In genomic region chr11:106077609-106078517, GRCh38 we compare ENCODE assay signal across 8 cellular contexts. TPM values are rescaled to one million over a fixed set of nuclear protein-coding genes. Genes with fewer than 3 reads are reported as not detected.
A peak's percentile ranks its signal among the peaks of the same experiment; 100 is the strongest.
DNase-seq lines count a peak whose midpoint lies in the region; ATAC-seq, FAIRE-seq and TF ChIP-seq lines count a peak whose summit lies in the region.

A gene with protein sequence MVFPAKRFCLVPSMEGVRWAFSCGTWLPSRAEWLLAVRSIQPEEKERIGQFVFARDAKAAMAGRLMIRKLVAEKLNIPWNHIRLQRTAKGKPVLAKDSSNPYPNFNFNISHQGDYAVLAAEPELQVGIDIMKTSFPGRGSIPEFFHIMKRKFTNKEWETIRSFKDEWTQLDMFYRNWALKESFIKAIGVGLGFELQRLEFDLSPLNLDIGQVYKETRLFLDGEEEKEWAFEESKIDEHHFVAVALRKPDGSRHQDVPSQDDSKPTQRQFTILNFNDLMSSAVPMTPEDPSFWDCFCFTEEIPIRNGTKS (plus strand): TSS chr11:106077662. CDS start chr11:106077711, 49 bp downstream.

- no peak for FAIRE-seq in D721Med (lab: Jason Lieb, UNC)
- FAIRE-seq in GM12878 (lab: Jason Lieb, UNC) = peak; percentile 70

- H3K9ac ChIP-seq in GM12878 (ENCODE audit: control insufficient read depth, insufficient read depth, low read length) (peak within 1 kb of the TSS; percentile 96), iPS-18a (ENCODE audit: low read length) (peak within 1 kb of the TSS; percentile 98)

- intact Hi-C loops in GM12878 (cut with micrococcal nuclease; ENCODE audit: unreplicated experiment) (loop anchor here (2.0 to 5.0 kb wide), 2 partner anchors 55 to 964 kb away; partner anchors contain the start of gene MSANTD4), sciatic nerve (cut with DNase I) (no loop called here)

- H3K4me2 ChIP-seq in GM12878 (ENCODE audit: control insufficient read depth, insufficient read depth) = peak within 1 kb of the TSS; percentile 93

- TF ChIP-seq EP300 in GM12878 (IDR thresholded peaks at IDR 0.05; ENCODE audit: borderline replicate concordance in 1 of 2, control insufficient read depth in 1 of 2, low read depth in 2 of 2, low read length in 2 of 2) = no peak

- TF ChIP-seq CTCF in D721Med (IDR thresholded peaks at IDR 0.05; ENCODE audit: insufficient read depth, missing control alignments) = no peak
- TF ChIP-seq CTCF in GM12878 (IDR thresholded peaks at IDR 0.05 in 2 of 3, conservative IDR thresholded peaks at IDR 0.05 in 1 of 3; ENCODE audit: control insufficient read depth in 2 of 3, extremely low read depth in 1 of 3, insufficient read depth in 1 of 3, low read depth in 3 of 3, low read length in 3 of 3) = 0 out of 6 replicates have a peak, but pooled peaks of 1 of the 3 experiments have one; percentile 1

- under 1% methylated on average over 55 of the region's 55 CpGs for WGBS in GM12878 (ENCODE audit: insufficient coverage, insufficient replicate concordance, low lambda C conversion rate, missing lambda C conversion rate)

- peak within 1 kb of the TSS; percentile 94 for H3K4me3 ChIP-seq in GM12878
- H3K4me3 ChIP-seq in iPS-18a (ENCODE audit: low read length) = peak within 1 kb of the TSS; percentile 90

- RAD21 ChIA-PET in GM12878 (lab: Charles Lee; ENCODE audit: unreplicated experiment) = interaction anchor here (0.6 to 2.7 kb wide), 8 partner anchors 7 to 76 kb away, joined by 3 to 13 read pairs (median 4); no protein-coding TSS in a partner anchor

- BruUV-seq in GM12878 (replicated peaks; lab: Mats Ljungman, UMichigan) = TSS peak; percentile 72

- CTCF ChIA-PET in GM12878 (lab: Yijun Ruan, JAX) = interaction anchor here (0.9 to 4.7 kb wide), 7 partner anchors 11 to 70 kb away, joined by 3 to 72 read pairs (median 4); no protein-coding TSS in a partner anchor

- peaks cover 8% of the 10 kb centered on the region for H3K4me1 ChIP-seq in GM12878 (ENCODE audit: control insufficient read depth, insufficient read depth, low read length)
- peaks cover 16% of the 10 kb centered on the region for H3K4me1 ChIP-seq in iPS-18a (ENCODE audit: control insufficient read depth, low read depth, low read length)

- peak within 1 kb of the TSS; percentile 95 for H3K27ac ChIP-seq in GM12878 (ENCODE audit: control insufficient read depth, insufficient read depth)
- peak within 1 kb of the TSS; percentile 93 for H3K27ac ChIP-seq in iPS-18a (ENCODE audit: low read length)

- no peaks in the 10 kb centered on the region for H3K9me3 ChIP-seq in GM12878 (replicated peaks; ENCODE audit: control insufficient read depth, insufficient read depth, low read length)
- H3K9me3 ChIP-seq in iPS-18a (ENCODE audit: control insufficient read depth, low read depth, low read length) = no peaks in the 10 kb centered on the region

- no peaks in the 10 kb centered on the region for H4K20me1 ChIP-seq in GM12878 (ENCODE audit: control insufficient read depth, insufficient read depth)

- peak; percentile 82 for TF ChIP-seq POLR2A in GM18951 (IDR thresholded peaks at IDR 0.05; ENCODE audit: extremely low read depth, insufficient read depth, insufficient read length)
- peak; percentile 95 for TF ChIP-seq POLR2A in GM12878 (IDR thresholded peaks at IDR 0.05; ENCODE audit: low read depth, low read length)

- H3K36me3 ChIP-seq in GM12878 (ENCODE audit: control insufficient read depth in 2 of 2, insufficient read depth in 2 of 2, low read length in 1 of 2) (peaks cover 0 to 6% of the 10 kb centered on the region in 2 experiments; a peak in 1 of 4 replicates), iPS-18a (ENCODE audit: control insufficient read depth, low read depth, low read length) (peaks cover 33% of the 10 kb centered on the region)

- in situ Hi-C loops in GM18951 (cut with MboI; ENCODE audit: low sequenced_read_pairs, unreplicated experiment) (no loop called here), GM12878 (cut with MboI) (no loop called here)

- no peak for TF ChIP-seq RAD21 in GM12878 (IDR thresholded peaks at IDR 0.05; ENCODE audit: insufficient read depth, low read depth, low read length)

- H3K27me3 ChIP-seq in GM12878 (replicated peaks in 1 of 2; ENCODE audit: control insufficient read depth in 2 of 2, insufficient read depth in 2 of 2, low read length in 1 of 2) (no peaks in the 10 kb centered on the region), iPS-18a (ENCODE audit: control insufficient read depth, insufficient read depth, low read length) (no peaks in the 10 kb centered on the region)

- SMC1A ChIA-PET in GM12878 (lab: Charles Lee; ENCODE audit: uncharacterized antibody, unreplicated experiment) = interaction anchor here (1.1 to 4.7 kb wide), 7 partner anchors 9 to 71 kb away, joined by 3 to 31 read pairs (median 5); no protein-coding TSS in a partner anchor

- peak; percentile 12 for ATAC-seq in HG03103 (IDR thresholded peaks at IDR 0.05; ENCODE audit: low read depth, unreplicated experiment)
- ATAC-seq in GM12878 = peak; percentile 36
- peak; percentile 24 for ATAC-seq in sciatic nerve

- peaks cover 48% of the 10 kb centered on the region for H3K79me2 ChIP-seq in GM12878 (ENCODE audit: control insufficient read depth, insufficient read depth, low read length)

- peak within 1 kb of the TSS; percentile 100 for H2AFZ ChIP-seq in GM12878 (ENCODE audit: control insufficient read depth, low read depth, low read length)

- POLR2A ChIA-PET in GM12878 (lab: Charles Lee) = interaction anchor here (0.8 to 1.4 kb wide), 3 partner anchors 9 to 14 kb away, joined by 3 to 8 read pairs (median 4); no protein-coding TSS in a partner anchor

- DNase-seq in D721Med (ENCODE audit: insufficient read length, low spot score) (peak; percentile 11), NCI-H748 (lab: John Stamatoyannopoulos, UW; ENCODE audit: unreplicated experiment) (peak; percentile 67), GM12878 (ENCODE audit: low read depth, low spot score) (no peak), sciatic nerve (ENCODE audit: low spot score) (no peak), NCI-H1048 (lab: John Stamatoyannopoulos, UW) (no peak)

TF ChIP-seq in GM12878, 131 proteins besides CTCF, POLR2A, EP300 and RAD21 (continues in another document):
- TF ChIP-seq ZBTB40 (IDR thresholded peaks at IDR 0.05; ENCODE audit: borderline replicate concordance) (no peak), TAF1 (IDR thresholded peaks at IDR 0.05; ENCODE audit: borderline replicate concordance, low read depth, low read length) (peak; percentile 42; the same call in 1 of the 2 replicates), EGR1 (IDR thresholded peaks at IDR 0.05; ENCODE audit: borderline replicate concordance in 1 of 2, low read depth in 2 of 2, low read length in 2 of 2) (peak in 1 of 2 experiments; percentile 66; a peak in 1 of 3 replicates), BHLHE40 (IDR thresholded peaks at IDR 0.05; ENCODE audit: borderline replicate concordance in 1 of 2, low read depth in 2 of 2, low read length in 1 of 2) (0 out of 4 replicates have a peak, but pooled peaks of 1 of the 2 experiments have one; percentile 37), BACH1 (IDR thresholded peaks at IDR 0.05; ENCODE audit: borderline replicate concordance) (peak; percentile 19; the same call in 1 of the 2 replicates), ETV6 (conservative IDR thresholded peaks at IDR 0.05 in 1 of 2, IDR thresholded peaks at IDR 0.05 in 1 of 2; ENCODE audit: borderline replicate concordance in 1 of 2, low read depth in 1 of 2) (no peak), ZNF207 (IDR thresholded peaks at IDR 0.05; ENCODE audit: borderline replicate concordance) (peak; percentile 80), HDAC6 (IDR thresholded peaks at IDR 0.05; ENCODE audit: unreplicated experiment) (peak; percentile 52)

RNA-seq across cellular contexts. Expression of the gene that starts here (rescaled TPM):
- 30.6 and 33.6 TPM in 2 replicates for total RNA-seq in GM12878 (2013; cell fraction: nucleolus; rRNA removed)
- total RNA-seq in GM12878 (2014; rRNA removed) = 59.4 and 64.9 TPM in 2 replicates
- 44.0 and 47.1 TPM in 2 replicates for total RNA-seq in GM12878 (2014; rRNA removed; fragmentation: Illumina TruSeq; extraction: Trizol)
- 45.4 and 47.2 TPM in 2 replicates for total RNA-seq in GM12878 (2021)
- 9.3 TPM for polyA plus RNA-seq in GM12878 (2011; ENCODE audit: low read depth)
- 47.1 and 69.5 TPM in 2 replicates for polyA plus RNA-seq in GM12878 (2011; rRNA removed)
- polyA plus RNA-seq in GM12878 (2011; cell fraction: cytosol; rRNA removed) = 18.0 and 27.4 TPM in 2 replicates
- 18.2 and 22.5 TPM in 2 replicates for polyA plus RNA-seq in GM12878 (2011; cell fraction: nucleus; rRNA removed)
- polyA plus RNA-seq in GM12878 (2012) = 20.7 and 24.5 TPM in 2 replicates
- polyA plus RNA-seq in GM12878 (2014; fragmentation: Illumina TruSeq; extraction: Trizol) = 46.2 and 51.0 TPM in 2 replicates
- polyA plus RNA-seq in GM12878 (2014; fragmentation: Nextera tagmentation; extraction: Ambion mirVana) = 10 to 100 TPM; 53.8 to 87.8 TPM
- polyA plus RNA-seq in GM12878 (2014; rRNA removed) = 35.0 and 37.3 TPM in 2 replicates
- 10 to 100 TPM; 86.2 to 92.6 TPM for polyA plus RNA-seq in GM12878 (2016; fragmentation: Nextera tagmentation; extraction: Ambion mirVana)
- polyA minus RNA-seq in GM12878 (2011; rRNA and poly(A)+ RNA removed) = 21.7 and 28.2 TPM in 2 replicates
- polyA minus RNA-seq in GM12878 (2011; cell fraction: cytosol; rRNA and poly(A)+ RNA removed) = 15.2 and 19.4 TPM in 2 replicates
- 27.0 and 46.8 TPM in 2 replicates for polyA minus RNA-seq in GM12878 (2011; cell fraction: nucleus; rRNA and poly(A)+ RNA removed)
- total RNA-seq in sciatic nerve = 28.0 TPM

Comparison
In these comparisons a context has a peak if more than half of its experiments do, and no peak if none do; other contexts are left out.
1. DNase-seq: peak in D721Med (single experiment) and NCI-H748 (single experiment); none in GM12878 (single experiment), sciatic nerve (single experiment) and NCI-H1048 (single experiment).
2. Peak in every context shown above with its lines, with median percentiles within 50 percentile points of each other: ATAC-seq.